27 cellular contexts compared by ENCODE assay signal in the genomic region with DNA sequence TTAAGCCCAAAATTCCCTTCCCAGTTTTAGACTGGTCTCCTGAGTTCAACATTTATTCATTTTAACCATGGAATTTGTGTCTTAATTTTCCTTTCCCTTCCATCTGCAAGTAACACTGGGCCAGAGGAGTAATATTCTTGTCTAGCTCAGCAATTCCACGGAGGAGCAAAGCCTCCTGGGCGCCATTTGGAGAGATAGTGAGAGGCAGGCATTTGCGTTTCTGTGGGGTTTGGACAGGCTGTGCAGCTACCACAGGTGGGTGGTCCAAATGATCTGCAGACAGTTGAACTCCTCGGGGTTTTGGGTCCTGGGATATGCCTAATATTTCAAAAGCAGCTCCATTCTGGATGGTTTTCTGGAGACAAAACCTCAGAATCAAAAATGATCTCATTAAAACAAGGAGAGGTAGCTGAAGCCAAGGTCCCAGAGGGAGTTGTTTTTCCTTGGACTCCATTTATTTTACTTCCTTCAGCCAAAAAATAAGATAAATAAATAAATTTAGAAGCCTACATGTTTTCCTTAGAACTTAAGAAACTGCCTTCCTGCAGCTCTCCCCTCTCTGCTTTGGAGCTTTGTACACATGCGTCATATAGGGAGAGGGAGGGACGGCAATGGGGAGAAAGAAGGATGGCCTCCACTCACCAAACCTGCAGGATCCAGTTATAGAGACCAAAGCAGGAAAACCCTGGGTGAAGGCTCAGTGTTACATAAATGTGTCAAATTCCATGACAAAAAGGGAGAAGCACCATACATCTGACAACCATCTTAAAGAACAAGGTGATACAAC.
"Had no signal": no experiment of that assay in that cellular context is flagged by ENCODE, and none has a peak within 500 bp of the region (broad histone marks: within the 10 kb centered on the region; RNA-seq: fewer than 3 reads in every experiment).

No MANE protein-coding gene starts in this region.

- H3K27me3 ChIP-seq: ascending aorta, MG63, SJCRH30 had no signal

- H3K27me3 Mint-ChIP-seq: activated CD4-positive, alpha-beta memory T cell treated with anti-CD3 and anti-CD28 coated beads for 36 hours; activated CD4-positive, alpha-beta T cell treated with anti-CD3 and anti-CD28 coated beads, Interleukin-2, amount 10 ng/mL, durations not matched to agents 7 days and 5 days had no signal

- H3K4me3 ChIP-seq: ascending aorta, MG63, SJCRH30 had no signal

- H3K9me3 Mint-ChIP-seq: activated CD4-positive, alpha-beta memory T cell treated with anti-CD3 and anti-CD28 coated beads for 36 hours; activated CD4-positive, alpha-beta T cell treated with anti-CD3 and anti-CD28 coated beads, Interleukin-2, amount 10 ng/mL, durations not matched to agents 7 days and 5 days; activated naive CD8-positive, alpha-beta T cell treated with anti-CD3 and anti-CD28 coated beads, Interleukin-2, amount 50 U/mL, for 24 hours had no signal

- H3K4me3 Mint-ChIP-seq: activated CD4-positive, alpha-beta memory T cell treated with anti-CD3 and anti-CD28 coated beads for 36 hours; activated CD4-positive, alpha-beta T cell treated with anti-CD3 and anti-CD28 coated beads, Interleukin-2, amount 10 ng/mL, durations not matched to agents 7 days and 5 days; activated naive CD8-positive, alpha-beta T cell treated with anti-CD3 and anti-CD28 coated beads, Interleukin-2, amount 50 U/mL, for 24 hours; activated T-cell treated with anti-CD3 and anti-CD28 coated beads, Interleukin-2, amount 50 U/mL, for 4 hours; brain had no signal

- H3K4me2 ChIP-seq: SK-N-SH had no signal

- ATAC-seq: activated naive CD4-positive, alpha-beta T cell treated with anti-CD3 and anti-CD28 coated beads, Interleukin-2, amount 50 U/mL, for 72 hours; activated naive CD8-positive, alpha-beta T cell treated with anti-CD3 and anti-CD28 coated beads, Interleukin-2, amount 50 U/mL, for 24 hours; activated T-cell treated with anti-CD3 and anti-CD28 coated beads, Interleukin-2, amount 50 U/mL, for 4 hours had no signal

- H3K27ac Mint-ChIP-seq: activated CD4-positive, alpha-beta memory T cell treated with anti-CD3 and anti-CD28 coated beads for 36 hours; activated CD4-positive, alpha-beta T cell treated with anti-CD3 and anti-CD28 coated beads, Interleukin-2, amount 10 ng/mL, durations not matched to agents 7 days and 5 days; activated naive CD4-positive, alpha-beta T cell treated with anti-CD3 and anti-CD28 coated beads, Interleukin-2, amount 50 U/mL, for 72 hours; activated naive CD8-positive, alpha-beta T cell treated with anti-CD3 and anti-CD28 coated beads, Interleukin-2, amount 50 U/mL, for 24 hours; brain had no signal

- H3K9me2 ChIP-seq: SK-N-SH had no signal

- H3K36me3 ChIP-seq: ascending aorta, MG63, SJCRH30 had no signal

- H3K27ac ChIP-seq: ascending aorta, SJCRH30, VCaP had no signal

- H3K4me1 ChIP-seq: ascending aorta, SJCRH30 had no signal

- H3K36me3 Mint-ChIP-seq: activated CD4-positive, alpha-beta memory T cell treated with anti-CD3 and anti-CD28 coated beads for 36 hours; brain had no signal

- H3K9me3 ChIP-seq: ascending aorta, MG63, SJCRH30, SK-N-SH had no signal

- DNase-seq: activated CD4-positive, alpha-beta memory T cell treated with anti-CD3 and anti-CD28 coated beads for 36 hours; activated CD4-positive, alpha-beta T cell treated with anti-CD3 and anti-CD28 coated beads, Interleukin-2, amount 10 ng/mL, durations not matched to agents 7 days and 5 days; activated CD4-positive, CD25-positive, alpha-beta regulatory T cell; activated CD8-positive, alpha-beta memory T cell treated with anti-CD3 and anti-CD28 coated beads for 24 hours; activated effector memory CD4-positive, alpha-beta T cell treated with anti-CD3 and anti-CD28 coated beads, Interleukin-2, amount 50 U/mL, for 16 hours; activated naive CD4-positive, alpha-beta T cell treated with Interleukin-2 at 50 U/mL for 16 hours; activated naive CD8-positive, alpha-beta T cell treated with anti-CD3 and anti-CD28 coated beads, Interleukin-2, amount 50 U/mL, for 24 hours; activated T-cell treated with anti-CD3 and anti-CD28 coated beads, Interleukin-2, amount 50 U/mL, for 4 hours; amniotic stem cell; MG63; MV-4-11; NCI-H1092 treated with DMSO at 0.1 percent for 48 hours; NCI-H1417 treated with DMSO at 0.1 percent for 48 hours; NCI-H1694; NCI-H2029; NCI-H2107; NCI-H2171 treated with DMSO at 0.1 percent for 48 hours; NCI-H226; NCI-H526 treated with DMSO at 0.1 percent for 48 hours; NCI-H82; SJCRH30; SK-N-SH; T-helper 1 cell had no signal
